In the genomic region with DNA sequence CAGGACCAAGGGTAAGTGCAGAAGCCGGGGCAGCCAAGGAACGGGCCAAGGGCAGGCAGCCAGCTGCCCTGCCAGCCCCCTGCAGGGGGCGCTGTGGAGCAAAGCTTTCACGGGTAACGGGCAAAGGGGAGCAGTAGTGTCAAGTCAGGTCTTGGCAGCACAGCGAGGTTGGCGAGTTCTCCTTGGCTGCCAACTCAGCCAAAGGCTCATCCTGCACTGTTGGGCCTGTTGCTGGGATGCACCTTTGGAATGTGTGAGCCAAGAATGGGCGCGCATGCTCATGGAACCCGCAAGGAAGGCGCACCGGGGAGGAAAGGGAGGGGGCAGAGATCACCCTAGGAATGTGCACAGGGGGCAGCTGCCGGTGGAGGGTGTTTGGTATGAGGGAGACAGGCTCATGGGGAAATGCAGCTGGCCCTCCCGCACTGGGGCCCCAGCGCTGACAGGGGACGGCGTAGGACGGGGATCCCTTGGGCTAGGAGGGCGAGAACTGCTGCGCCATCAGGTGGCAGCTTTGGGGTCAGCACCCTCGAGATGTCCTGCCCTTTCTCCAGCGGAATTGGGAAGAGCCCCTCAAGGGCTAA, we compare ENCODE assay signal across 8 cellular contexts.
DNase-seq lines count a peak whose midpoint lies in the region; ATAC-seq and TF ChIP-seq lines count a peak whose summit lies in the region.

No MANE protein-coding gene starts in this region.

- H3K27ac Mint-ChIP-seq in neural progenitor cell (peak overlapping the region; percentile 67), type B pancreatic cell (no peak overlapping the region)

- H3K36me3 Mint-ChIP-seq in neural progenitor cell (no peaks in the 10 kb centered on the region), type B pancreatic cell (no peaks in the 10 kb centered on the region)

- H3K27me3 ChIP-seq in neural progenitor cell = peaks cover 63% of the 10 kb centered on the region

- peak; percentile 67 for ATAC-seq in GM21619 (IDR thresholded peaks at IDR 0.05; ENCODE audit: unreplicated experiment)

- H2AFZ ChIP-seq in neural progenitor cell (replicated peaks) = peak overlapping the region; percentile 99

- TF ChIP-seq CTCF in epithelial cell of proximal tubule (conservative IDR thresholded peaks at IDR 0.05; ENCODE audit: low read depth, low read length) (peak; percentile 73), neural progenitor cell (IDR thresholded peaks at IDR 0.05) (peak; percentile 86), type B pancreatic cell (conservative IDR thresholded peaks at IDR 0.05) (peak; percentile 82)

- peak overlapping the region; percentile 28 for H3K4me3 ChIP-seq in epithelial cell of proximal tubule (ENCODE audit: low read depth, low read length)
- H3K4me3 ChIP-seq in neural progenitor cell = peak overlapping the region; percentile 70

- H3K9me3 Mint-ChIP-seq in neural progenitor cell = no peaks in the 10 kb centered on the region
- H3K9me3 Mint-ChIP-seq in type B pancreatic cell = no peaks in the 10 kb centered on the region

- H3K4me3 Mint-ChIP-seq in neural progenitor cell = peak overlapping the region; percentile 77
- H3K4me3 Mint-ChIP-seq in type B pancreatic cell = peak overlapping the region; percentile 80

- H3K4me1 Mint-ChIP-seq in neural progenitor cell (peaks cover 11% of the 10 kb centered on the region), type B pancreatic cell (ENCODE audit: unreplicated experiment) (no peaks in the 10 kb centered on the region)

- peaks cover 5% of the 10 kb centered on the region for H3F3A ChIP-seq in neural progenitor cell (ENCODE audit: low read depth)

- no peaks in the 10 kb centered on the region for H3K79me2 ChIP-seq in neural progenitor cell (ENCODE audit: low read depth)

- DNase-seq in D341Med (ENCODE audit: low spot score) (peak; percentile 59), NCI-H1694 (lab: John Stamatoyannopoulos, UW) (peak; percentile 48), activated T-cell treated with anti-CD3 and anti-CD28 coated beads for 1 hour (ENCODE audit: low read depth) (peak; percentile 50), epithelial cell of proximal tubule (ENCODE audit: low read depth) (peak; percentile 16), neural progenitor cell (ENCODE audit: low spot score) (peak; percentile 81), type B pancreatic cell (ENCODE audit: extremely low spot score, unreplicated experiment) (peak; percentile 79), NCI-H1048 (lab: John Stamatoyannopoulos, UW) (no peak)

- no peaks in the 10 kb centered on the region for H3K4me1 ChIP-seq in neural progenitor cell

- H4K20me1 ChIP-seq in neural progenitor cell (ENCODE audit: low read depth) = no peaks in the 10 kb centered on the region

- H3K4me2 ChIP-seq in neural progenitor cell = peak overlapping the region; percentile 98

- H3K27me3 Mint-ChIP-seq in neural progenitor cell (ENCODE audit: insufficient read depth, low read depth) = peaks cover 4% of the 10 kb centered on the region
- H3K27me3 Mint-ChIP-seq in type B pancreatic cell = peaks cover 61% of the 10 kb centered on the region

- H3K9me3 ChIP-seq in neural progenitor cell (ENCODE audit: low read depth) = no peaks in the 10 kb centered on the region

- no peak overlapping the region for H3K27ac ChIP-seq in neural progenitor cell

- no peaks in the 10 kb centered on the region for H3K36me3 ChIP-seq in neural progenitor cell

- H3K9ac ChIP-seq in neural progenitor cell = no peak overlapping the region
